ENCODE assay signal across 10 cellular contexts in the genomic region with DNA sequence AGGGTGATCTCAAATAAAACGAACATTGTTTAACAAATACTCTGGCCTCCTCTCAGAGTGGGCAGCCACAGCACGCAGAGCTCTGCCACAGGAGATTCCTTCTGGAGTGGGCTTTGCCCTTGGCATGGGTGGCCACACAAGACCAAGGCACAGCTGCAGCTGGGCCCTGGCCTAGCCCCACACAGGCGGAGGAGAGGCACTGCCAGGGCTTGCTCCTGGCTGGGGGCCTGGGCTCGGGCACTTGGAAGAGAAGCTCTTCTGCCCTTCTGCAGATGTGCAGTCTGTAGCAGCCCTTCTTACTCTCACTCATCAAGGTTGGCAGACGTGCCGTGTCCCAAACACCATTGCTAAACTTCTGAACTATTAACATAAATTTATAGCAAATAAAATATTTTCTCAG.
DNase-seq lines count a peak whose midpoint lies in the region; ATAC-seq and TF ChIP-seq lines count a peak whose summit lies in the region.
"Had no signal": no experiment of that assay in that cellular context is flagged by ENCODE, and none has a peak within 500 bp of the region (broad histone marks: within the 10 kb centered on the region; RNA-seq: fewer than 3 reads in every experiment).

No MANE protein-coding gene starts in this region.

- H3K27ac ChIP-seq in DOHH2 (ENCODE audit: low read depth, low read length) (peak overlapping the region; percentile 95), body of pancreas (no peak overlapping the region)
- H3K27ac ChIP-seq: WERI-Rb-1 had no signal

- DNase-seq in activated T-helper 1 cell treated with anti-CD3 and anti-CD28 coated beads, Interleukin-12 subunit alpha, Interleukin-12 subunit beta, Interleukin-2, Interleukin-4 antibody, amounts not matched to agents 30 ng/mL and 10 ng/mL and 1 ng/mL, durations not matched to agents 14 hours and 24 hours and 36 hours (ENCODE audit: low spot score): no peak
- DNase-seq in hippocampal formation (lab: John Stamatoyannopoulos, UW) (peak; percentile 58 to 74), DMS153 (lab: John Stamatoyannopoulos, UW) (no peak), body of pancreas (no peak)
- DNase-seq in stimulated activated naive CD8-positive, alpha-beta T cell treated with anti-CD3 and anti-CD28 coated beads, Interleukin-15, amount 100 ng/mL, for 72 hours: no peak
- no peak for DNase-seq in effector CD4-positive, alpha-beta T cell
- DNase-seq: Peyer's patch, WERI-Rb-1 had no signal

- H3K27me3 ChIP-seq in DOHH2 (ENCODE audit: control insufficient read depth, low read length) (no peaks in the 10 kb centered on the region), body of pancreas (no peaks in the 10 kb centered on the region)
- H3K27me3 ChIP-seq: Peyer's patch had no signal

- no peak for TF ChIP-seq POLR2A in body of pancreas (IDR thresholded peaks at IDR 0.05)

- H4K20me1 ChIP-seq in DOHH2 (ENCODE audit: control insufficient read depth, insufficient read depth, low read depth, low read length): no peaks in the 10 kb centered on the region

- H3K4me3 ChIP-seq in DOHH2 (ENCODE audit: low read length) (peak overlapping the region; percentile 69), body of pancreas (no peak overlapping the region)
- H3K4me3 ChIP-seq: Peyer's patch had no signal

- H3K9me3 Mint-ChIP-seq in activated T-helper 1 cell treated with anti-CD3 and anti-CD28 coated beads, Interleukin-12 subunit alpha, Interleukin-12 subunit beta, Interleukin-2, Interleukin-4 antibody, amounts not matched to agents 30 ng/mL and 10 ng/mL and 1 ng/mL, durations not matched to agents 14 hours and 24 hours and 36 hours: no peaks in the 10 kb centered on the region
- H3K9me3 Mint-ChIP-seq in stimulated activated naive CD8-positive, alpha-beta T cell treated with anti-CD3 and anti-CD28 coated beads, Interleukin-15, amount 100 ng/mL, for 72 hours: no peaks in the 10 kb centered on the region

- peaks cover 91% of the 10 kb centered on the region for H3K4me1 Mint-ChIP-seq in activated T-helper 1 cell treated with anti-CD3 and anti-CD28 coated beads, Interleukin-12 subunit alpha, Interleukin-12 subunit beta, Interleukin-2, Interleukin-4 antibody, amounts not matched to agents 30 ng/mL and 10 ng/mL and 1 ng/mL, durations not matched to agents 14 hours and 24 hours and 36 hours (ENCODE audit: low read depth)
- H3K4me1 Mint-ChIP-seq in stimulated activated naive CD8-positive, alpha-beta T cell treated with anti-CD3 and anti-CD28 coated beads, Interleukin-15, amount 100 ng/mL, for 72 hours: peaks cover 89% of the 10 kb centered on the region

- H3K27me3 Mint-ChIP-seq in activated T-helper 1 cell treated with anti-CD3 and anti-CD28 coated beads, Interleukin-12 subunit alpha, Interleukin-12 subunit beta, Interleukin-2, Interleukin-4 antibody, amounts not matched to agents 30 ng/mL and 10 ng/mL and 1 ng/mL, durations not matched to agents 14 hours and 24 hours and 36 hours (ENCODE audit: insufficient read depth): no peaks in the 10 kb centered on the region
- no peaks in the 10 kb centered on the region for H3K27me3 Mint-ChIP-seq in stimulated activated naive CD8-positive, alpha-beta T cell treated with anti-CD3 and anti-CD28 coated beads, Interleukin-15, amount 100 ng/mL, for 72 hours

- no peaks in the 10 kb centered on the region for H3K9me3 ChIP-seq in DOHH2 (ENCODE audit: control insufficient read depth, insufficient read depth, low read length)
- no peaks in the 10 kb centered on the region for H3K9me3 ChIP-seq in body of pancreas
- H3K9me3 ChIP-seq: Peyer's patch had no signal

- intact Hi-C loops in activated T-helper 1 cell treated with anti-CD3 and anti-CD28 coated beads, Interleukin-12 subunit alpha, Interleukin-12 subunit beta, Interleukin-2, Interleukin-4 antibody, amounts not matched to agents 30 ng/mL and 10 ng/mL and 1 ng/mL, durations not matched to agents 14 hours and 24 hours and 36 hours (cut with micrococcal nuclease): no loop called here
- intact Hi-C loops in body of pancreas (cut with DNase I): no loop called here

- peak overlapping the region; percentile 87 for H3K4me2 ChIP-seq in DOHH2 (ENCODE audit: low read length)

- TF ChIP-seq CTCF in DOHH2 (IDR thresholded peaks at IDR 0.05; ENCODE audit: low read depth, low read length, poor library complexity, severe bottlenecking) (no peak), body of pancreas (IDR thresholded peaks at IDR 0.05) (no peak)

- 91 to 93% methylated on average over 6 of the region's 6 CpGs for whole genome bisulfite sequencing in body of pancreas, 2 donors

- H3K79me2 ChIP-seq in DOHH2 (ENCODE audit: control insufficient read depth, low read length): peaks cover 3% of the 10 kb centered on the region; the same call in 1 of the 2 replicates

- peaks cover 36% of the 10 kb centered on the region for H3F3A ChIP-seq in DOHH2 (ENCODE audit: control insufficient read depth, insufficient read depth)

- H3K4me1 ChIP-seq in DOHH2 (ENCODE audit: control insufficient read depth, low read length): peaks cover 60% of the 10 kb centered on the region
- peaks cover 18% of the 10 kb centered on the region for H3K4me1 ChIP-seq in body of pancreas

- H3K36me3 ChIP-seq in DOHH2 (ENCODE audit: control insufficient read depth, low read length) (peaks cover 10% of the 10 kb centered on the region; the same call in 1 of the 2 replicates), body of pancreas (replicated peaks in 1 of 2; ENCODE audit: insufficient read depth in 1 of 2, low read depth in 2 of 2) (peaks cover 0 to 2% of the 10 kb centered on the region in 2 donors)
- H3K36me3 ChIP-seq: WERI-Rb-1 had no signal

- peak overlapping the region; percentile 53 for H3K4me3 Mint-ChIP-seq in activated T-helper 1 cell treated with anti-CD3 and anti-CD28 coated beads, Interleukin-12 subunit alpha, Interleukin-12 subunit beta, Interleukin-2, Interleukin-4 antibody, amounts not matched to agents 30 ng/mL and 10 ng/mL and 1 ng/mL, durations not matched to agents 14 hours and 24 hours and 36 hours
- H3K4me3 Mint-ChIP-seq in stimulated activated naive CD8-positive, alpha-beta T cell treated with anti-CD3 and anti-CD28 coated beads, Interleukin-15, amount 100 ng/mL, for 72 hours: peak overlapping the region in 1 of 2 donors; percentile 58

- H3K9me2 ChIP-seq in DOHH2 (replicated peaks; ENCODE audit: control insufficient read depth, low read length): no peaks in the 10 kb centered on the region

- peak overlapping the region; percentile 99 for H3K27ac Mint-ChIP-seq in activated T-helper 1 cell treated with anti-CD3 and anti-CD28 coated beads, Interleukin-12 subunit alpha, Interleukin-12 subunit beta, Interleukin-2, Interleukin-4 antibody, amounts not matched to agents 30 ng/mL and 10 ng/mL and 1 ng/mL, durations not matched to agents 14 hours and 24 hours and 36 hours
- peak overlapping the region; percentile 48 to 98 for H3K27ac Mint-ChIP-seq in stimulated activated naive CD8-positive, alpha-beta T cell treated with anti-CD3 and anti-CD28 coated beads, Interleukin-15, amount 100 ng/mL, for 72 hours

- ATAC-seq in stimulated activated naive CD8-positive, alpha-beta T cell treated with anti-CD3 and anti-CD28 coated beads, Interleukin-15, amount 100 ng/mL, for 72 hours: no peak
- ATAC-seq in GM21723 (IDR thresholded peaks at IDR 0.05; ENCODE audit: unreplicated experiment) (no peak), body of pancreas (no peak)

- peaks cover 35% of the 10 kb centered on the region for H3K36me3 Mint-ChIP-seq in activated T-helper 1 cell treated with anti-CD3 and anti-CD28 coated beads, Interleukin-12 subunit alpha, Interleukin-12 subunit beta, Interleukin-2, Interleukin-4 antibody, amounts not matched to agents 30 ng/mL and 10 ng/mL and 1 ng/mL, durations not matched to agents 14 hours and 24 hours and 36 hours (ENCODE audit: low read depth)

Comparison
In these comparisons a context has a peak if more than half of its experiments do, and no peak if none do; other contexts are left out.
1. DNase-seq: peak in hippocampal formation (2 of 2); none in activated T-helper 1 cell treated with anti-CD3 and anti-CD28 coated beads, Interleukin-12 subunit alpha, Interleukin-12 subunit beta, Interleukin-2, Interleukin-4 antibody, amounts not matched to agents 30 ng/mL and 10 ng/mL and 1 ng/mL, durations not matched to agents 14 hours and 24 hours and 36 hours (single experiment), stimulated activated naive CD8-positive, alpha-beta T cell treated with anti-CD3 and anti-CD28 coated beads, Interleukin-15, amount 100 ng/mL, for 72 hours (0 of 2), effector CD4-positive, alpha-beta T cell (single experiment), DMS153 (single experiment) and body of pancreas (0 of 4).